ENCODE assay signal across 2 cellular contexts in the genomic region with DNA sequence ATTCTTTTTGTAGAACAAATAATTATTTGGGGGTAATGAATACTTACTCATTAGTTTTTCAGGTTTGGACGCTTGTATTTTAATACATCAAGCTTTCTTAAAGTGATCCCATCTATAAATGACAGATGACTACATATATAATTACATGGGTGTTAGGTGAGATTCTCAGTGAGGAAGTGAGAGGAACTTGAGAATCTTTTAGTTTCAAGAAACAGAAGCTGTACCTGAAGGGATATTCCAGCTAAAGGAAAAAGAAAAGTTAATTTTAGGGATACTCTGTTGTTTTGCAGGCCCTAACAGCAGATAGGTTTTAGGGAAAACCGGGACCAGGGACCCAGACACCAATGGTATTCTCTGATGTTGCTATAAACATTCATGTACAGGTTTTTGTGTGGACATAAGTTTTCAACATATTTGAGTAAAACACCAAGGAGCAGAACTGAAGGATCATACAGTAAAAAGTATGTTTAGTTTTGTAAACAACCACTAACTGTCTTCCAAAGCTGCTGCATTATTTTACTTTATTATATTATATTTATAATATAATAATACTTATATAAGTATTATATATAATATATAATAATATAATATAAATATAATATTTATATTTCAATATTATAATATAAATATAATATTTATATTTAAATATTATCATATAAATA.
TF ChIP-seq lines count a peak whose summit lies in the region.

No MANE protein-coding gene starts in this region.

TF ChIP-seq in GM12891, 5 proteins besides CTCF, POLR2A, EP300 and RAD21:
- peak; percentile 90 for TF ChIP-seq SPI1 (IDR thresholded peaks at IDR 0.05; ENCODE audit: low read depth, low read length)
- TF ChIP-seq POU2F2 (IDR thresholded peaks at IDR 0.05; ENCODE audit: low read depth, low read length): no peak
- TF ChIP-seq PAX5 (IDR thresholded peaks at IDR 0.05; ENCODE audit: insufficient read depth, low read length, severe bottlenecking): no peak
- TF ChIP-seq POLR2AphosphoS5 (IDR thresholded peaks at IDR 0.05; ENCODE audit: low read depth, low read length): no peak
- TF ChIP-seq TAF1 (IDR thresholded peaks at IDR 0.05; ENCODE audit: low read depth, low read length): no peak

TF ChIP-seq in GM12878, 131 proteins besides CTCF, POLR2A, EP300 and RAD21:
- TF ChIP-seq GABPA (IDR thresholded peaks at IDR 0.05; ENCODE audit: low read depth) (no peak), SPI1 (IDR thresholded peaks at IDR 0.05; ENCODE audit: borderline replicate concordance, insufficient read depth, low read depth, low read length) (peak; percentile 89), IKZF2 (IDR thresholded peaks at IDR 0.05) (peak; percentile 61 to 75), IKZF1 (conservative IDR thresholded peaks at IDR 0.05) (peak; percentile 55), BCL11A (IDR thresholded peaks at IDR 0.05; ENCODE audit: low read depth, low read length) (0 out of 2 replicates have a peak, but pooled peaks have one; percentile 14), EED (IDR thresholded peaks at IDR 0.05; ENCODE audit: low read depth) (no peak), MTA2 (IDR thresholded peaks at IDR 0.05; ENCODE audit: low read depth) (peak; percentile 46; the same call in 1 of the 2 replicates), DPF2 (IDR thresholded peaks at IDR 0.05) (peak; percentile 35; the same call in 1 of the 2 replicates)
- TF ChIP-seq, protein P1, sequence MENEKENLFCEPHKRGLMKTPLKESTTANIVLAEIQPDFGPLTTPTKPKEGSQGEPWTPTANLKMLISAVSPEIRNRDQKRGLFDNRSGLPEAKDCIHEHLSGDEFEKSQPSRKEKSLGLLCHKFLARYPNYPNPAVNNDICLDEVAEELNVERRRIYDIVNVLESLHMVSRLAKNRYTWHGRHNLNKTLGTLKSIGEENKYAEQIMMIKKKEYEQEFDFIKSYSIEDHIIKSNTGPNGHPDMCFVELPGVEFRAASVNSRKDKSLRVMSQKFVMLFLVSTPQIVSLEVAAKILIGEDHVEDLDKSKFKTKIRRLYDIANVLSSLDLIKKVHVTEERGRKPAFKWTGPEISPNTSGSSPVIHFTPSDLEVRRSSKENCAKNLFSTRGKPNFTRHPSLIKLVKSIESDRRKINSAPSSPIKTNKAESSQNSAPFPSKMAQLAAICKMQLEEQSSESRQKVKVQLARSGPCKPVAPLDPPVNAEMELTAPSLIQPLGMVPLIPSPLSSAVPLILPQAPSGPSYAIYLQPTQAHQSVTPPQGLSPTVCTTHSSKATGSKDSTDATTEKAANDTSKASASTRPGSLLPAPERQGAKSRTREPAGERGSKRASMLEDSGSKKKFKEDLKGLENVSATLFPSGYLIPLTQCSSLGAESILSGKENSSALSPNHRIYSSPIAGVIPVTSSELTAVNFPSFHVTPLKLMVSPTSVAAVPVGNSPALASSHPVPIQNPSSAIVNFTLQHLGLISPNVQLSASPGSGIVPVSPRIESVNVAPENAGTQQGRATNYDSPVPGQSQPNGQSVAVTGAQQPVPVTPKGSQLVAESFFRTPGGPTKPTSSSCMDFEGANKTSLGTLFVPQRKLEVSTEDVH (IDR thresholded peaks at IDR 0.05; ENCODE audit: low read depth, partially characterized antibody): no peak
- TF ChIP-seq, protein P2, sequence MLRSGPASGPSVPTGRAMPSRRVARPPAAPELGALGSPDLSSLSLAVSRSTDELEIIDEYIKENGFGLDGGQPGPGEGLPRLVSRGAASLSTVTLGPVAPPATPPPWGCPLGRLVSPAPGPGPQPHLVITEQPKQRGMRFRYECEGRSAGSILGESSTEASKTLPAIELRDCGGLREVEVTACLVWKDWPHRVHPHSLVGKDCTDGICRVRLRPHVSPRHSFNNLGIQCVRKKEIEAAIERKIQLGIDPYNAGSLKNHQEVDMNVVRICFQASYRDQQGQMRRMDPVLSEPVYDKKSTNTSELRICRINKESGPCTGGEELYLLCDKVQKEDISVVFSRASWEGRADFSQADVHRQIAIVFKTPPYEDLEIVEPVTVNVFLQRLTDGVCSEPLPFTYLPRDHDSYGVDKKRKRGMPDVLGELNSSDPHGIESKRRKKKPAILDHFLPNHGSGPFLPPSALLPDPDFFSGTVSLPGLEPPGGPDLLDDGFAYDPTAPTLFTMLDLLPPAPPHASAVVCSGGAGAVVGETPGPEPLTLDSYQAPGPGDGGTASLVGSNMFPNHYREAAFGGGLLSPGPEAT (IDR thresholded peaks at IDR 0.05; ENCODE audit: low read depth): peak; percentile 31; the same call in 1 of the 2 replicates
